21 cellular contexts compared by ENCODE assay signal in genomic region chr20:59482581-59483187, GRCh38.
"Had no signal": no experiment of that assay in that cellular context is flagged by ENCODE, and none has a peak within 500 bp of the region (broad histone marks: within the 10 kb centered on the region; RNA-seq: fewer than 3 reads in every experiment).

No MANE protein-coding gene starts in this region.

- H3K9me3 Mint-ChIP-seq: immature natural killer cell; naive thymus-derived CD8-positive, alpha-beta T cell; stimulated activated effector memory CD8-positive, alpha-beta T cell treated with anti-CD3 and anti-CD28 coated beads, Interleukin-12 subunit alpha, Interleukin-12 subunit beta, amount 100 ng/mL, for 72 hours; type B pancreatic cell had no signal

- FAIRE-seq: endometrium, pancreas, urothelium cell line had no signal

- H3K4me3 ChIP-seq: esophagus muscularis mucosa, pancreas, smooth muscle cell, suprapubic skin, thyroid gland had no signal

- H3K4me1 Mint-ChIP-seq: immature natural killer cell; stimulated activated effector memory CD8-positive, alpha-beta T cell treated with anti-CD3 and anti-CD28 coated beads, Interleukin-12 subunit alpha, Interleukin-12 subunit beta, amount 100 ng/mL, for 72 hours had no signal

- H3K36me3 Mint-ChIP-seq: immature natural killer cell; naive thymus-derived CD8-positive, alpha-beta T cell; stimulated activated effector memory CD8-positive, alpha-beta T cell treated with anti-CD3 and anti-CD28 coated beads, Interleukin-12 subunit alpha, Interleukin-12 subunit beta, amount 100 ng/mL, for 72 hours; type B pancreatic cell had no signal

- H3K36me3 ChIP-seq: esophagus muscularis mucosa, pancreas, suprapubic skin, thyroid gland had no signal

- ATAC-seq: left colon; naive thymus-derived CD8-positive, alpha-beta T cell; pancreas; right cardiac atrium; stimulated activated effector memory CD8-positive, alpha-beta T cell treated with anti-CD3 and anti-CD28 coated beads, Interleukin-12 subunit alpha, Interleukin-12 subunit beta, amount 100 ng/mL, for 72 hours; stimulated activated naive CD8-positive, alpha-beta T cell treated with anti-CD3 and anti-CD28 coated beads, Interleukin-15, Interleukin-2, amounts not matched to agents 100 U/mL and 50 U/mL, for 24 hours had no signal

- H3K4me2 ChIP-seq: smooth muscle cell had no signal

- H3K27ac Mint-ChIP-seq: immature natural killer cell; naive thymus-derived CD8-positive, alpha-beta T cell; progenitor cell of endocrine pancreas; stimulated activated effector memory CD8-positive, alpha-beta T cell treated with anti-CD3 and anti-CD28 coated beads, Interleukin-12 subunit alpha, Interleukin-12 subunit beta, amount 100 ng/mL, for 72 hours; type B pancreatic cell had no signal

- H3K9me3 ChIP-seq: esophagus muscularis mucosa, pancreas, suprapubic skin, thyroid gland had no signal

- H3K4me1 ChIP-seq: esophagus muscularis mucosa, pancreas, suprapubic skin, thyroid gland had no signal

- H3K27ac ChIP-seq: epithelial cell of prostate, esophagus muscularis mucosa, pancreas, suprapubic skin, thyroid gland had no signal

- H3K4me3 Mint-ChIP-seq: immature natural killer cell; naive thymus-derived CD8-positive, alpha-beta T cell; stimulated activated effector memory CD8-positive, alpha-beta T cell treated with anti-CD3 and anti-CD28 coated beads, Interleukin-12 subunit alpha, Interleukin-12 subunit beta, amount 100 ng/mL, for 72 hours; type B pancreatic cell had no signal

- H3K27me3 ChIP-seq: thyroid gland had no signal

- DNase-seq: effector memory CD4-positive, alpha-beta T cell; immature natural killer cell; left colon; mammary epithelial cell; naive thymus-derived CD8-positive, alpha-beta T cell; occipital lobe; pancreas; right cardiac atrium; stimulated activated CD4-positive, alpha-beta T cell treated with anti-CD3 and anti-CD28 coated beads, Interleukin-4, amount 100 ng/mL, for 1 hour; stimulated activated CD8-positive, alpha-beta memory T cell treated with anti-CD3 and anti-CD28 coated beads, Interleukin-4, amount 100 ng/mL, for 48 hours; stimulated activated naive CD8-positive, alpha-beta T cell treated with anti-CD3 and anti-CD28 coated beads, Interleukin-15, Interleukin-2, amounts not matched to agents 100 U/mL and 50 U/mL, for 24 hours; thyroid gland had no signal
